Comparison of ENCODE assay signal across 10 cellular contexts in the genomic region with DNA sequence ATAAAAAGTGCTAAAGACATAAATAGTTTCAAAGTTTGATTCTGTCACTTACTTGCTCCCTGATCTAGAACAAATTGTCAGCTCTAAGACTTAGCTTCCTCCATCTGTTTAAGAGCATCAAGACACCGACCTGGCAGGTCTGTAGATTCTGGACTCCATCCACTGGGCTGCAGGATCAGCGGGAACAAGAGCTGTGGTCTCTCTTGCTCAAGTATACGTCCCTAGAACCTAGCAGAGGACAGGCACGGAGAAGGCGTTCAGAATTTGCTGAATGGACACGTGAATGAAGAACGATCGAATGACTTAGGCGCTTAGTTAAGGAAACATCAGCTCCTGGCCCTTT. TPM values are rescaled to one million over a fixed set of nuclear protein-coding genes. Genes with fewer than 3 reads are reported as not detected.
A peak's percentile ranks its signal among the peaks of the same experiment; 100 is the strongest.
DNase-seq lines count a peak whose midpoint lies in the region; ATAC-seq, FAIRE-seq and TF ChIP-seq lines count a peak whose summit lies in the region.
"Had no signal": no experiment of that assay in that cellular context is flagged by ENCODE, and none has a peak within 500 bp of the region (broad histone marks: within the 10 kb centered on the region; RNA-seq: fewer than 3 reads in every experiment).

No MANE protein-coding gene starts in this region.

- H3K4me1 ChIP-seq in esophagus squamous epithelium (peaks cover 10 to 42% (median 11%) of the 10 kb centered on the region in 3 donors), parathyroid adenoma (no peaks in the 10 kb centered on the region), small intestine (ENCODE audit: control insufficient read depth in 2 of 2, insufficient read depth in 1 of 2, low read depth in 1 of 2, low read length in 1 of 2) (no peaks in the 10 kb centered on the region)
- H3K4me1 ChIP-seq: BLaER1 had no signal

- H3K79me2 ChIP-seq in parathyroid adenoma, result no peaks in the 10 kb centered on the region

- TF ChIP-seq CTCF in esophagus squamous epithelium (IDR thresholded peaks at IDR 0.05), result no peak
- TF ChIP-seq CTCF in parathyroid adenoma (IDR thresholded peaks at IDR 0.05), result no peak

- peak overlapping the region in 3 of 4 donors; percentile 70 to 82 (median 80) for H3K27ac ChIP-seq in esophagus squamous epithelium
- peak overlapping the region; percentile 32 for H3K27ac ChIP-seq in parathyroid adenoma
- H3K27ac ChIP-seq in small intestine (ENCODE audit: low read depth in 1 of 2, low read length in 1 of 2), result peak overlapping the region in 1 of 2 donors; percentile 32
- H3K27ac ChIP-seq: BLaER1 had no signal

- H3K9me3 ChIP-seq in esophagus squamous epithelium (no peaks in the 10 kb centered on the region), parathyroid adenoma (ENCODE audit: control insufficient read depth, low read length) (no peaks in the 10 kb centered on the region), small intestine (ENCODE audit: control insufficient read depth, low read depth) (no peaks in the 10 kb centered on the region)

- FAIRE-seq in small intestine (lab: Jason Lieb, UNC), result no peak
- FAIRE-seq: TTC549 had no signal

- peak; percentile 21 for DNase-seq in NCI-H1694 (lab: John Stamatoyannopoulos, UW)
- no peak for DNase-seq in NCI-H1694 treated with DMSO at 0.1 percent for 48 hours (lab: John Stamatoyannopoulos, UW)
- peak; percentile 29 for DNase-seq in RPMI7951 (ENCODE audit: low read depth)
- DNase-seq in esophagus squamous epithelium (lab: John Stamatoyannopoulos, UW), result no peak
- no peak for DNase-seq in small intestine
- DNase-seq in activated effector memory CD4-positive, alpha-beta T cell treated with anti-CD3 and anti-CD28 coated beads, Interleukin-2, amount 50 U/mL, for 16 hours, result no peak

- WGBS in esophagus squamous epithelium, 2 donors, result 13 to 17% methylated on average over 8 of the region's 9 CpGs
- WGBS in small intestine, 3 donors, result 26 to 37% (median 27%) methylated on average over 9 of the region's 9 CpGs

- H3K27me3 ChIP-seq in esophagus squamous epithelium (peaks cover 0 to 41% (median 0%) of the 10 kb centered on the region in 4 donors), parathyroid adenoma (ENCODE audit: control insufficient read depth, insufficient read depth, low read length) (no peaks in the 10 kb centered on the region), small intestine (ENCODE audit: control insufficient read depth in 2 of 2, insufficient read depth in 2 of 2, low read length in 2 of 2) (peaks cover 9 to 10% of the 10 kb centered on the region in 2 donors)
- H3K27me3 ChIP-seq: BLaER1 had no signal

- H3K4me3 ChIP-seq in esophagus squamous epithelium, result peak overlapping the region; percentile 47 to 74 (median 57)
- H3K4me3 ChIP-seq in parathyroid adenoma (ENCODE audit: low read depth, low read length), result peak overlapping the region; percentile 8
- no peak overlapping the region for H3K4me3 ChIP-seq in small intestine (ENCODE audit: low read depth in 1 of 2, low read length in 2 of 2)
- H3K4me3 ChIP-seq: BLaER1 had no signal

- H3K4me2 ChIP-seq in parathyroid adenoma (ENCODE audit: low read length), result peak overlapping the region; percentile 74
- H3K4me2 ChIP-seq: BLaER1 had no signal

- no peak for ATAC-seq in HG03432 (IDR thresholded peaks at IDR 0.05; ENCODE audit: unreplicated experiment)

- H3K9ac ChIP-seq in parathyroid adenoma, result no peak overlapping the region
- H3K9ac ChIP-seq: BLaER1 had no signal

- intact Hi-C loops in esophagus squamous epithelium (cut with DNase I), result no loop called here

- H2AFZ ChIP-seq in parathyroid adenoma, result peak overlapping the region; percentile 78

- TF ChIP-seq POLR2A in esophagus squamous epithelium (IDR thresholded peaks at IDR 0.05), result no peak

- H3K36me3 ChIP-seq in esophagus squamous epithelium, result no peaks in the 10 kb centered on the region
- no peaks in the 10 kb centered on the region for H3K36me3 ChIP-seq in parathyroid adenoma (ENCODE audit: control insufficient read depth, insufficient read depth, low read length)
- no peaks in the 10 kb centered on the region for H3K36me3 ChIP-seq in small intestine (ENCODE audit: control insufficient read depth in 2 of 2, insufficient read depth in 2 of 2, low read length in 2 of 2)
- H3K36me3 ChIP-seq: BLaER1 had no signal

RNA-seq across cellular contexts. Expression of a gene that starts 1.1 kb away (rescaled TPM):
- total RNA-seq in RPMI7951 (2014; rRNA removed; shearing (Covaris generic)), result 15.7 and 16.8 TPM in 2 replicates
- 10 to 100 TPM in 1 of 4 donors, 1 to 10 TPM in 3; 2.9 to 12.8 (median 7.0) TPM for total RNA-seq in esophagus squamous epithelium
- 1 to 10 TPM in 2 of 3 donors, not detected in 1; 1.4 to 3.2 TPM for polyA plus RNA-seq in small intestine

RNA-seq across cellular contexts. Expression of a gene that starts 33.5 kb away (rescaled TPM):
- total RNA-seq in RPMI7951 (2014; rRNA removed; shearing (Covaris generic)), result 30.0 and 31.1 TPM in 2 replicates
- 10 to 100 TPM; 27.8 to 40.6 (median 34.6) TPM for total RNA-seq in esophagus squamous epithelium
- polyA plus RNA-seq in small intestine, result 10 to 100 TPM in 1 of 3 donors, 1 to 10 TPM in 2; 8.7 to 29.1 (median 9.5) TPM

Comparison
In these comparisons a context has a peak if more than half of its experiments do, and no peak if none do; other contexts are left out.
1. DNase-seq: peak in NCI-H1694 (single experiment) and RPMI7951 (single experiment); none in NCI-H1694 treated with DMSO at 0.1 percent for 48 hours (single experiment), esophagus squamous epithelium (single experiment), small intestine (single experiment) and activated effector memory CD4-positive, alpha-beta T cell treated with anti-CD3 and anti-CD28 coated beads, Interleukin-2, amount 50 U/mL, for 16 hours (single experiment).
2. H3K4me3 ChIP-seq: peak in esophagus squamous epithelium (4 of 4) and parathyroid adenoma (single experiment); none in small intestine (0 of 2).